Comparison of ENCODE assay signal across 13 cellular contexts in genomic region chr6:55888917-55889316, GRCh38. TPM values are rescaled to one million over a fixed set of nuclear protein-coding genes. Genes with fewer than 3 reads are reported as not detected.
"Had no signal": no experiment of that assay in that cellular context is flagged by ENCODE, and none has a peak within 500 bp of the region (broad histone marks: within the 10 kb centered on the region; RNA-seq: fewer than 3 reads in every experiment).

No MANE protein-coding gene starts in this region.

- H3K9me3 ChIP-seq: adrenal gland, ovary had no signal

- H3K4me3 ChIP-seq: adrenal gland, ovary had no signal

- H3K27ac ChIP-seq: adrenal gland, ovary had no signal

- H3K4me1 ChIP-seq: adrenal gland had no signal

- H3K36me3 ChIP-seq: adrenal gland, ovary had no signal

- DNase-seq: activated B cell treated with CpG ODN at 0.5 μM for 24 hours; activated CD4-positive, alpha-beta T cell treated with anti-CD3 and anti-CD28 coated beads, Interleukin-2, amount 10 ng/mL, durations not matched to agents 24 days and 14 days; activated CD8-positive, alpha-beta memory T cell treated with anti-CD3 and anti-CD28 coated beads for 24 hours; activated naive CD4-positive, alpha-beta T cell treated with anti-CD3 and anti-CD28 coated beads, Interleukin-2, amount 50 U/mL, for 16 hours; adrenal gland; caudate nucleus; effector memory CD8-positive, alpha-beta T cell; ovary; stimulated activated CD4-positive, alpha-beta T cell treated with anti-CD3 and anti-CD28 coated beads, Interleukin-4, amount 100 ng/mL, for 1 hour had no signal

- H3K27me3 ChIP-seq: adrenal gland, ovary had no signal

- ATAC-seq: effector memory CD8-positive, alpha-beta T cell had no signal

RNA-seq across cellular contexts. Expression of gene BMP5, which starts 13.5 kb away (rescaled TPM):
- total RNA-seq: activated B cell treated with CpG ODN at 0.5 μM for 24 hours; activated CD4-positive, alpha-beta T cell treated with anti-CD3 and anti-CD28 coated beads, Interleukin-2, amount 10 ng/mL, durations not matched to agents 24 days and 14 days; activated T-helper 2 cell treated with anti-CD3 and anti-CD28 coated beads, Interferon-gamma antibody, Interleukin-2, Interleukin-4, amounts not matched to agents 10 μg/mL and 5 μg/mL and 100 μg/mL, durations not matched to agents 14 hours and 24 hours and 36 hours; epithelial cell of proximal tubule; myocyte; ovary had no signal
- polyA plus RNA-seq: keratinocyte had no signal
